ENCODE assay signal across 13 cellular contexts in genomic region chr21:33023574-33024277, GRCh38. TPM values are rescaled to one million over a fixed set of nuclear protein-coding genes. Genes with fewer than 3 reads are reported as not detected.
DNase-seq lines count a peak whose midpoint lies in the region; ATAC-seq, FAIRE-seq and TF ChIP-seq lines count a peak whose summit lies in the region.
"Had no signal": no experiment of that assay in that cellular context is flagged by ENCODE, and none has a peak within 500 bp of the region (broad histone marks: within the 10 kb centered on the region; RNA-seq: fewer than 3 reads in every experiment).

No MANE protein-coding gene starts in this region.

- no peak for TF ChIP-seq RAD21 in SK-N-SH (IDR thresholded peaks at IDR 0.05; ENCODE audit: low read length)

- H3K27me3 ChIP-seq in SK-N-SH (ENCODE audit: insufficient read depth) (peaks cover 97% of the 10 kb centered on the region), NT2/D1 (ENCODE audit: insufficient read depth, insufficient read length) (peaks cover 96% of the 10 kb centered on the region)

- TF ChIP-seq CTCF in SK-N-SH (IDR thresholded peaks at IDR 0.05) (no peak), fibroblast of the aortic adventitia (IDR thresholded peaks at IDR 0.05; ENCODE audit: insufficient read depth, low read length) (no peak)

- H3K4me1 ChIP-seq in SK-N-SH (ENCODE audit: control insufficient read depth in 1 of 2, insufficient read depth in 2 of 2, low read depth in 1 of 2, low read length in 1 of 2) (no peaks in the 10 kb centered on the region), NT2/D1 (ENCODE audit: insufficient read depth, insufficient read length) (peaks cover 17% of the 10 kb centered on the region)

- DNase-seq in SK-N-SH (peak; percentile 19), NT2/D1 (ENCODE audit: low read depth, low spot score) (no peak), fibroblast of the aortic adventitia (ENCODE audit: low read depth) (peak; percentile 8), pons (ENCODE audit: low spot score) (peak; percentile 22), D341Med (ENCODE audit: low spot score) (no peak), HTR-8/SVneo (ENCODE audit: insufficient read length, low spot score) (no peak), inferior parietal cortex (ENCODE audit: extremely low spot score) (no peak)
- DNase-seq: NCI-H2171, SHP77 had no signal

- H3K36me3 ChIP-seq in SK-N-SH (replicated peaks in 1 of 2; ENCODE audit: control insufficient read depth in 1 of 2, insufficient read depth in 2 of 2, low read length in 1 of 2) (no peaks in the 10 kb centered on the region), NT2/D1 (ENCODE audit: insufficient read depth, insufficient read length, low read length) (no peaks in the 10 kb centered on the region)

- no peaks in the 10 kb centered on the region for H4K20me1 ChIP-seq in SK-N-SH (ENCODE audit: insufficient read depth)

- ATAC-seq in SK-N-SH treated with all-trans-retinoic acid at 6 μM for 48 hours = no peak

- no peak overlapping the region for H3K4me3 ChIP-seq in SK-N-SH (ENCODE audit: low read depth in 2 of 2, low read length in 1 of 2)
- H3K4me3 ChIP-seq in NT2/D1 (ENCODE audit: insufficient read length, low read depth) = peak overlapping the region; percentile 42
- H3K4me3 ChIP-seq in fibroblast of the aortic adventitia (ENCODE audit: low read depth, low read length) = no peak overlapping the region

- CTCF ChIA-PET in SK-N-SH (lab: Yijun Ruan, JAX) = interaction anchor here (1.1 kb wide), 1 partner anchor 29 kb away, joined by 3 read pairs; no protein-coding TSS in a partner anchor

- no peaks in the 10 kb centered on the region for H3K79me2 ChIP-seq in SK-N-SH (ENCODE audit: insufficient read depth)

- no peak overlapping the region for H3K27ac ChIP-seq in SK-N-SH (ENCODE audit: low read depth in 2 of 2, low read length in 1 of 2)

- WGBS in SK-N-SH (ENCODE audit: low lambda C conversion rate) = 6% methylated on average over 19 of the region's 50 CpGs

- POLR2A ChIA-PET in SK-N-SH (lab: Yijun Ruan, JAX) = no interaction called here

- H3K4me2 ChIP-seq in SK-N-SH = no peak overlapping the region; the same call in 1 of the 2 replicates

- FAIRE-seq in HTR-8/SVneo (lab: Jason Lieb, UNC) = no peak

- H3K9ac ChIP-seq in SK-N-SH (no peak overlapping the region), NT2/D1 (ENCODE audit: insufficient read length, low read depth) (peak overlapping the region; percentile 54)

- no peak for TF ChIP-seq EP300 in SK-N-SH (IDR thresholded peaks at IDR 0.05; ENCODE audit: borderline replicate concordance in 1 of 2, low read depth in 1 of 2, low read length in 1 of 2)

- H2AFZ ChIP-seq in SK-N-SH (ENCODE audit: low read depth) = no peak overlapping the region

- H3K9me2 ChIP-seq in SK-N-SH = no peaks in the 10 kb centered on the region

- no peaks in the 10 kb centered on the region for H3F3A ChIP-seq in SK-N-SH (replicated peaks; ENCODE audit: insufficient read depth)

- H3K9me3 ChIP-seq in SK-N-SH (no peaks in the 10 kb centered on the region), NT2/D1 (ENCODE audit: insufficient read depth, low read length) (no peaks in the 10 kb centered on the region)

TF ChIP-seq in SK-N-SH, 30 proteins besides CTCF, POLR2A, EP300 and RAD21:
- TF ChIP-seq MAX (IDR thresholded peaks at IDR 0.05; ENCODE audit: low read depth) (no peak), TCF12 (IDR thresholded peaks at IDR 0.05) (no peak), FOXJ3 (CRISPR knock-in tag; IDR thresholded peaks at IDR 0.05) (no peak), GABPA (IDR thresholded peaks at IDR 0.05; ENCODE audit: low read depth) (no peak), USF1 (IDR thresholded peaks at IDR 0.05; ENCODE audit: borderline replicate concordance, low read depth) (no peak)
TF ChIP-seq in SK-N-SH: peak in this region for 0.

TF ChIP-seq in SK-N-SH treated with all-trans-retinoic acid at 6 μM for 48 hours, 23 proteins besides CTCF, POLR2A, EP300 and RAD21:
- TF ChIP-seq TOX (CRISPR knock-in tag; IDR thresholded peaks at IDR 0.05; ENCODE audit: borderline replicate concordance) = no peak
- TF ChIP-seq ESRRG (CRISPR knock-in tag; IDR thresholded peaks at IDR 0.05) = no peak
- TF ChIP-seq ZFP3 (CRISPR knock-in tag; IDR thresholded peaks at IDR 0.05) = no peak
- no peak for TF ChIP-seq ARNTL (CRISPR knock-in tag; IDR thresholded peaks at IDR 0.05; ENCODE audit: borderline replicate concordance, low read depth)
- no peak for TF ChIP-seq OSR1 (CRISPR knock-in tag; IDR thresholded peaks at IDR 0.05)
- no peak for TF ChIP-seq CREB5 (CRISPR knock-in tag; IDR thresholded peaks at IDR 0.05; ENCODE audit: low read depth)

RNA-seq across cellular contexts. Expression of gene OLIG2, which starts 2.0 kb away (rescaled TPM):
- not detected in 2 replicates for polyA plus RNA-seq in SK-N-SH (2012; rRNA removed)
- polyA plus RNA-seq in SK-N-SH (2012; cell fraction: cytosol; rRNA removed) = not detected in 2 replicates
- polyA plus RNA-seq in SK-N-SH (2012; cell fraction: nucleus; rRNA removed) = not detected in 2 replicates
- not detected in 2 replicates for total RNA-seq in fibroblast of the aortic adventitia (ENCODE audit: low replicate concordance)
- total RNA-seq: HT1080 had no signal
- polyA plus RNA-seq: AG04450 had no signal

RNA-seq across cellular contexts. Expression of gene OLIG1, which starts 46.2 kb away (rescaled TPM):
- not detected in 2 replicates for polyA plus RNA-seq in SK-N-SH (2012; rRNA removed)
- polyA plus RNA-seq in SK-N-SH (2012; cell fraction: cytosol; rRNA removed) = not detected in 2 replicates
- polyA plus RNA-seq in SK-N-SH (2012; cell fraction: nucleus; rRNA removed) = not detected in 2 replicates
- total RNA-seq in fibroblast of the aortic adventitia (ENCODE audit: low replicate concordance) = not detected in 2 replicates
- total RNA-seq: HT1080, osteocyte had no signal
- polyA plus RNA-seq: AG04450 had no signal

Comparison
In these comparisons a context has a peak if more than half of its experiments do, and no peak if none do; other contexts are left out.
1. DNase-seq: peak in SK-N-SH (single experiment), fibroblast of the aortic adventitia (single experiment) and pons (single experiment); none in NT2/D1 (single experiment), D341Med (single experiment), HTR-8/SVneo (single experiment) and inferior parietal cortex (single experiment).